Comparison of ENCODE assay signal across 1 cellular context in genomic region chr9:134337469-134337868, GRCh38.
TF ChIP-seq lines count a peak whose summit lies in the region.

No MANE protein-coding gene starts in this region.

TF ChIP-seq in H1, 55 proteins besides CTCF, POLR2A, EP300 and RAD21:
- TF ChIP-seq HDAC2 (IDR thresholded peaks at IDR 0.05; ENCODE audit: borderline replicate concordance in 1 of 2, low read depth in 2 of 2, low read length in 2 of 2) (no peak), TEAD4 (IDR thresholded peaks at IDR 0.05; ENCODE audit: low read depth, low read length) (no peak), EGR1 (IDR thresholded peaks at IDR 0.05; ENCODE audit: borderline replicate concordance, low read depth, low read length) (no peak), ATF3 (IDR thresholded peaks at IDR 0.05; ENCODE audit: insufficient read depth, low read depth, low read length) (no peak), KDM1A (IDR thresholded peaks at IDR 0.05; ENCODE audit: borderline replicate concordance, low read length) (no peak), USF2 (IDR thresholded peaks at IDR 0.05; ENCODE audit: low read length) (no peak), CHD2 (IDR thresholded peaks at IDR 0.05; ENCODE audit: low read length) (no peak), SIRT6 (IDR thresholded peaks at IDR 0.05; ENCODE audit: low read length) (no peak), NRF1 (IDR thresholded peaks at IDR 0.05; ENCODE audit: low read depth, low read length) (no peak), YY1 (IDR thresholded peaks at IDR 0.05; ENCODE audit: low read depth, low read length) (no peak), ZNF274 (IDR thresholded peaks at IDR 0.05; ENCODE audit: borderline replicate concordance, extremely low read depth, low read length) (no peak), TAF1 (IDR thresholded peaks at IDR 0.05; ENCODE audit: low read depth, low read length) (no peak)
